In genomic region chr16:80997139-80997798, GRCh38 we compare ENCODE assay signal across 8 cellular contexts. TPM values are rescaled to one million over a fixed set of nuclear protein-coding genes. Genes with fewer than 3 reads are reported as not detected.
DNase-seq lines count a peak whose midpoint lies in the region; ATAC-seq, FAIRE-seq and TF ChIP-seq lines count a peak whose summit lies in the region.

No MANE protein-coding gene starts in this region.

- no peak overlapping the region for H3K4me3 Mint-ChIP-seq in neural progenitor cell

- no peaks in the 10 kb centered on the region for H3K9me2 ChIP-seq in GM23248 (ENCODE audit: insufficient read depth)

- in situ Hi-C loops in GM23248 (cut with MboI), result no loop called here

- peaks cover 4% of the 10 kb centered on the region for H3K9me3 Mint-ChIP-seq in neural progenitor cell

- H3K36me3 ChIP-seq in GM23248 (ENCODE audit: low read depth) (no peaks in the 10 kb centered on the region), right lobe of liver (no peaks in the 10 kb centered on the region), neural progenitor cell (no peaks in the 10 kb centered on the region)

- H3K27me3 ChIP-seq in GM23248 (replicated peaks; ENCODE audit: insufficient read depth) (no peaks in the 10 kb centered on the region), right lobe of liver (no peaks in the 10 kb centered on the region), neural progenitor cell (no peaks in the 10 kb centered on the region)

- H3K4me2 ChIP-seq in GM23248 (ENCODE audit: unreplicated experiment), result no peak overlapping the region
- no peak overlapping the region for H3K4me2 ChIP-seq in neural progenitor cell

- H4K20me1 ChIP-seq in GM23248 (ENCODE audit: insufficient read depth) (no peaks in the 10 kb centered on the region), neural progenitor cell (ENCODE audit: low read depth) (no peaks in the 10 kb centered on the region)

- H3F3A ChIP-seq in GM23248 (ENCODE audit: insufficient read depth) (peaks cover 22% of the 10 kb centered on the region), neural progenitor cell (ENCODE audit: low read depth) (no peaks in the 10 kb centered on the region)

- WGBS in GM23248 (ENCODE audit: low coverage in 1 of 2, low lambda C conversion rate in 2 of 2, missing lambda C conversion rate in 2 of 2), 2 experiments, result 69 to 73% methylated on average over 9 of the region's 9 CpGs
- WGBS in right lobe of liver (ENCODE audit: insufficient coverage, low coverage, low lambda C conversion rate, missing lambda C conversion rate), result 6% methylated on average over 9 of the region's 9 CpGs

- peaks cover 14% of the 10 kb centered on the region for H3K36me3 Mint-ChIP-seq in neural progenitor cell

- TF ChIP-seq POLR2A in GM12891 (IDR thresholded peaks at IDR 0.05; ENCODE audit: low read depth, low read length) (no peak), right lobe of liver (IDR thresholded peaks at IDR 0.05) (no peak)

- H3K4me3 ChIP-seq in GM23248, result no peak overlapping the region
- peak overlapping the region; percentile 11 to 43 (median 39) for H3K4me3 ChIP-seq in right lobe of liver
- no peak overlapping the region for H3K4me3 ChIP-seq in neural progenitor cell

- H3K27ac Mint-ChIP-seq in neural progenitor cell, result no peak overlapping the region

- H3K27me3 Mint-ChIP-seq in neural progenitor cell (ENCODE audit: insufficient read depth, low read depth), result peaks cover 4% of the 10 kb centered on the region

- H3K4me1 ChIP-seq in GM23248 (ENCODE audit: insufficient read depth) (peaks cover 33% of the 10 kb centered on the region), right lobe of liver (peaks cover 0 to 17% (median 0%) of the 10 kb centered on the region in 4 donors), neural progenitor cell (peaks cover 10% of the 10 kb centered on the region)

- peaks cover 13% of the 10 kb centered on the region for H3K4me1 Mint-ChIP-seq in neural progenitor cell

- DNase-seq in GM12891 (ENCODE audit: insufficient read length, low spot score), result no peak
- peak; percentile 12 for DNase-seq in GM23248
- peak; percentile 32 for DNase-seq in SW480 (ENCODE audit: low spot score)
- DNase-seq in right lobe of liver, result no peak
- DNase-seq in neural progenitor cell (ENCODE audit: low spot score), result no peak
- no peak for DNase-seq in activated CD4-positive, CD25-positive, alpha-beta regulatory T cell treated with anti-CD3 and anti-CD28 coated beads, Interleukin-2, amount 50 U/mL, for 72 hours
- DNase-seq in iPS-NIHi7 (ENCODE audit: extremely low spot score), result no peak
- no peak for DNase-seq in hepatic stellate cell (ENCODE audit: low spot score)

- intact Hi-C loops in right lobe of liver (cut with DNase I), result no loop called here

- H3K9ac ChIP-seq in GM23248, result no peak overlapping the region
- no peak overlapping the region for H3K9ac ChIP-seq in neural progenitor cell

- ATAC-seq in right lobe of liver, result peak; percentile 75 to 90 (median 78)

- FAIRE-seq in GM12891 (lab: Jason Lieb, UNC), result no peak

- H3K79me2 ChIP-seq in GM23248 (ENCODE audit: insufficient read depth) (peaks cover 93% of the 10 kb centered on the region), neural progenitor cell (ENCODE audit: low read depth) (peaks cover 78% of the 10 kb centered on the region)

- H3K9me3 ChIP-seq in GM23248 (ENCODE audit: low read depth) (no peaks in the 10 kb centered on the region), right lobe of liver (no peaks in the 10 kb centered on the region), neural progenitor cell (ENCODE audit: low read depth) (no peaks in the 10 kb centered on the region)

- no peak overlapping the region for H3K27ac ChIP-seq in GM23248
- peak overlapping the region; percentile 35 to 72 (median 63) for H3K27ac ChIP-seq in right lobe of liver
- H3K27ac ChIP-seq in neural progenitor cell, result no peak overlapping the region

- H2AFZ ChIP-seq in GM23248 (no peak overlapping the region), neural progenitor cell (replicated peaks) (no peak overlapping the region)

- TF ChIP-seq CTCF in right lobe of liver (IDR thresholded peaks at IDR 0.05) (no peak), neural progenitor cell (IDR thresholded peaks at IDR 0.05) (no peak)

TF ChIP-seq in GM12891, 5 proteins besides CTCF, POLR2A, EP300 and RAD21:
- 0 out of 2 replicates have a peak, but pooled peaks have one; percentile 33 for TF ChIP-seq POU2F2 (IDR thresholded peaks at IDR 0.05; ENCODE audit: low read depth, low read length)
- TF ChIP-seq TAF1 (IDR thresholded peaks at IDR 0.05; ENCODE audit: low read depth, low read length), result no peak

RNA-seq across cellular contexts. Expression of gene CMC2, which starts 9.4 kb away (rescaled TPM):
- 110 TPM for polyA plus RNA-seq in GM12891 (2012; ENCODE audit: low read depth, missing spikeins)
- 49.4 and 64.4 TPM in 2 replicates for total RNA-seq in GM23248 (2014; rRNA removed; shearing (Covaris generic))
- polyA plus RNA-seq in GM23248 (2016; fragmentation: Nextera tagmentation; extraction: Ambion mirVana), result 117 and 126 TPM in 2 replicates
- total RNA-seq in right lobe of liver (10 to 100 TPM; 23.5 to 58.3 (median 42.1) TPM), neural progenitor cell (ENCODE audit: low replicate concordance) (70.5 and 138 TPM in 2 replicates)

RNA-seq across cellular contexts. Expression of gene CENPN, which starts 9.7 kb away (rescaled TPM):
- polyA plus RNA-seq in GM12891 (2012; ENCODE audit: low read depth, missing spikeins), result 51.2 TPM
- total RNA-seq in GM23248 (2014; rRNA removed; shearing (Covaris generic)), result 28.3 and 29.2 TPM in 2 replicates
- polyA plus RNA-seq in GM23248 (2016; fragmentation: Nextera tagmentation; extraction: Ambion mirVana), result 29.0 and 33.7 TPM in 2 replicates
- 10 to 100 TPM in 1 of 6 experiments, 1 to 10 TPM in 5; 6.6 to 11.4 (median 7.9) TPM for total RNA-seq in right lobe of liver
- total RNA-seq in neural progenitor cell (ENCODE audit: low replicate concordance), result 76.8 and 111 TPM in 2 replicates

RNA-seq across cellular contexts. Expression of gene ATMIN, which starts 38.4 kb away (rescaled TPM):
- polyA plus RNA-seq in GM12891 (2012; ENCODE audit: low read depth, missing spikeins), result 9.8 TPM
- 41.7 and 44.4 TPM in 2 replicates for total RNA-seq in GM23248 (2014; rRNA removed; shearing (Covaris generic))
- 9.8 and 13.2 TPM in 2 replicates for polyA plus RNA-seq in GM23248 (2016; fragmentation: Nextera tagmentation; extraction: Ambion mirVana)
- total RNA-seq in right lobe of liver (10 to 100 TPM; 12.8 to 15.5 (median 14.6) TPM), neural progenitor cell (ENCODE audit: low replicate concordance) (73.5 and 95.0 TPM in 2 replicates)

Comparison
In these comparisons a context has a peak if more than half of its experiments do, and no peak if none do; other contexts are left out.
1. DNase-seq: peak in GM23248 (single experiment) and SW480 (single experiment); none in GM12891 (single experiment), right lobe of liver (0 of 3), neural progenitor cell (single experiment), activated CD4-positive, CD25-positive, alpha-beta regulatory T cell treated with anti-CD3 and anti-CD28 coated beads, Interleukin-2, amount 50 U/mL, for 72 hours (single experiment), iPS-NIHi7 (single experiment) and hepatic stellate cell (single experiment).
2. H3K27ac ChIP-seq: peak in right lobe of liver (3 of 3); none in GM23248 (single experiment) and neural progenitor cell (single experiment).
3. H3K4me3 ChIP-seq: peak in right lobe of liver (3 of 3); none in GM23248 (single experiment) and neural progenitor cell (single experiment).